Comparison of ENCODE assay signal across 11 cellular contexts in the genomic region with DNA sequence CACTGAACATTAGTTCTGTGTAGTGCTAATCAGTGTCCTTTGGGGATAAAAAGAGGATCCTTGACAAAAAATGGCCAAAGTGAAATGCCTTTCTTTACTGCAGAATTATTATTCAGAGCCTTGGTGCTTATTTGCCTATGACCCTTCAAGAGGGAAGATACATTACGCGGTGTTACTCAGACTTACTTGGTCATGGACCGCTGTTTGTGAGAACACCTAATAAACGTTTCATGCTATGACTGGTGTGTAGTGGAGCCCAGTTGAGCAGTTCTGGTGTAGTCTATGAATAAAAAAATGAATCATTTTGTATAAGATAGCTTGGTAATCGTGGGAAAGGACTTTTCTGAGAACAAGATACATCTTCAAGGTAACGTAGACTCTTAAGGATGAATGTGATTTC. TPM values are rescaled to one million over a fixed set of nuclear protein-coding genes. Genes with fewer than 3 reads are reported as not detected.
DNase-seq lines count a peak whose midpoint lies in the region; ATAC-seq, FAIRE-seq and TF ChIP-seq lines count a peak whose summit lies in the region.
"Had no signal": no experiment of that assay in that cellular context is flagged by ENCODE, and none has a peak within 500 bp of the region (broad histone marks: within the 10 kb centered on the region; RNA-seq: fewer than 3 reads in every experiment).

No MANE protein-coding gene starts in this region.

- TF ChIP-seq EP300 in K562 (IDR thresholded peaks at IDR 0.05; ENCODE audit: low read length) = no peak

- H3K79me2 ChIP-seq in K562 (ENCODE audit: control insufficient read depth, insufficient read depth, low read length) (peaks cover 92% of the 10 kb centered on the region), smooth muscle cell (ENCODE audit: low read depth) (peaks cover 94% of the 10 kb centered on the region)

- POLR2A ChIA-PET in K562 (lab: Yijun Ruan, JAX) = interaction anchor here (0.6 to 14.0 kb wide), 4 partner anchors 5 to 47 kb away, joined by 3 to 212 read pairs (median 108); a partner anchor contains a TSS

- no peak for FAIRE-seq in K562 (lab: Jason Lieb, UNC)
- FAIRE-seq: TTC549 had no signal

- no peak for TF ChIP-seq RAD21 in K562 (CRISPR knock-in tag; conservative IDR thresholded peaks at IDR 0.05 in 1 of 2, IDR thresholded peaks at IDR 0.05 in 1 of 2)

- H3K9me3 ChIP-seq in K562 (replicated peaks; ENCODE audit: control insufficient read depth, insufficient read depth, low read depth, low read length) (no peaks in the 10 kb centered on the region), smooth muscle cell (replicated peaks; ENCODE audit: low read depth) (no peaks in the 10 kb centered on the region)
- H3K9me3 ChIP-seq: gastroesophageal sphincter had no signal

- no peak overlapping the region for H3K4me3 ChIP-seq in K562
- no peak overlapping the region for H3K4me3 ChIP-seq in smooth muscle cell
- H3K4me3 ChIP-seq: gastroesophageal sphincter had no signal

- TF ChIP-seq POLR2A in K562 (conservative IDR thresholded peaks at IDR 0.05) = no peak

- H2AFZ ChIP-seq in K562 (ENCODE audit: low read depth, low read length) = no peak overlapping the region
- H2AFZ ChIP-seq in smooth muscle cell (ENCODE audit: low read depth) = no peak overlapping the region

- H3K4me1 ChIP-seq in K562 (replicated peaks in 1 of 2; ENCODE audit: control insufficient read depth in 2 of 2, insufficient read depth in 2 of 2, low read length in 2 of 2) = peaks cover 0 to 38% of the 10 kb centered on the region in 2 experiments; a peak in 4 of 5 replicates
- peaks cover 6% of the 10 kb centered on the region for H3K4me1 ChIP-seq in smooth muscle cell (ENCODE audit: low read depth)

- H3K9ac ChIP-seq in K562 (ENCODE audit: insufficient read depth in 1 of 2, low read depth in 2 of 2, low read length in 2 of 2) = no peak overlapping the region
- H3K9ac ChIP-seq in smooth muscle cell (ENCODE audit: low read depth) = no peak overlapping the region

- CTCF ChIA-PET in K562 (lab: Yijun Ruan, JAX; ENCODE audit: low intra/inter-chr PET ratio) = no interaction called here

- BruUV-seq in K562 (replicated peaks; lab: Mats Ljungman, UMichigan) = no TSS peak

- H3K9me1 ChIP-seq in K562 (ENCODE audit: control insufficient read depth, insufficient read depth, low read length) = no peaks in the 10 kb centered on the region

- WGBS in K562 (ENCODE audit: insufficient coverage, low coverage, missing lambda C conversion rate) = 78% methylated on average over 6 of the region's 6 CpGs
- 96% methylated on average over 6 of the region's 6 CpGs for WGBS in smooth muscle cell (ENCODE audit: low lambda C conversion rate)

- no peaks in the 10 kb centered on the region for H3F3A ChIP-seq in smooth muscle cell (ENCODE audit: low read depth)

- peaks cover 12% of the 10 kb centered on the region; the same call in 2 of the 3 replicates for H3K36me3 ChIP-seq in K562 (ENCODE audit: control insufficient read depth, insufficient read depth, low read length)
- H3K36me3 ChIP-seq in smooth muscle cell (ENCODE audit: low read depth) = no peaks in the 10 kb centered on the region
- H3K36me3 ChIP-seq: gastroesophageal sphincter had no signal

- H3K4me2 ChIP-seq in K562 (ENCODE audit: insufficient read depth, low read length) = no peak overlapping the region
- no peak overlapping the region for H3K4me2 ChIP-seq in smooth muscle cell

- H4K20me1 ChIP-seq in K562 (replicated peaks; ENCODE audit: control insufficient read depth, insufficient read depth, low read length) (no peaks in the 10 kb centered on the region), smooth muscle cell (ENCODE audit: low read depth) (peaks cover 75% of the 10 kb centered on the region)

- in situ Hi-C loops in GM13976 (cut with MboI; ENCODE audit: low sequenced_read_pairs, unreplicated experiment) = no loop called here
- in situ Hi-C loops in K562 (cut with MboI) = no loop called here
- in situ Hi-C loops in ACHN (cut with HindIII; ENCODE audit: low pct_ligation_motif_present, low pct_unique_long_range_greater_than_20kb, low sequenced_read_pairs) = no loop called here

- no peaks in the 10 kb centered on the region for H3K27me3 ChIP-seq in K562 (ENCODE audit: control insufficient read depth in 2 of 2, insufficient read depth in 2 of 2, low read length in 2 of 2)
- H3K27me3 ChIP-seq in smooth muscle cell (ENCODE audit: low read depth) = no peaks in the 10 kb centered on the region
- H3K27me3 ChIP-seq: gastroesophageal sphincter had no signal

- ATAC-seq in GM19455 (IDR thresholded peaks at IDR 0.05; ENCODE audit: unreplicated experiment) (peak; percentile 44), HG03097 (IDR thresholded peaks at IDR 0.05; ENCODE audit: low FRiP score, unreplicated experiment) (peak; percentile 52), K562 (no peak)
- ATAC-seq: gastroesophageal sphincter had no signal

- TF ChIP-seq CTCF in GM13976 (IDR thresholded peaks at IDR 0.05; ENCODE audit: borderline replicate concordance, control extremely low read depth, extremely low read depth, insufficient read depth, missing control alignments) (no peak), K562 (IDR thresholded peaks at IDR 0.05 in 2 of 3, conservative IDR thresholded peaks at IDR 0.05 in 1 of 3; ENCODE audit: insufficient read depth in 2 of 3, low read depth in 1 of 3, low read length in 3 of 3) (no peak), smooth muscle cell (IDR thresholded peaks at IDR 0.05; ENCODE audit: borderline replicate concordance, insufficient read depth, poor library complexity, severe bottlenecking) (no peak)

- DNase-seq in GM13976 (ENCODE audit: low spot score) (peak; percentile 59), K562 (ENCODE audit: extremely low read depth in 1 of 4, low spot score in 3 of 4) (no peak), smooth muscle cell (lab: John Stamatoyannopoulos, UW; ENCODE audit: unreplicated experiment) (no peak), HK-2 (ENCODE audit: unreplicated experiment) (no peak), ACHN (no peak), A172 (ENCODE audit: low spot score) (no peak)
- DNase-seq: NCI-H524 treated with DMSO at 0.1 percent for 48 hours had no signal

- intact Hi-C loops in K562 (cut with micrococcal nuclease) = no loop called here

- H3K27ac ChIP-seq in K562 (ENCODE audit: extremely low read depth, low read depth, low read length) (peak overlapping the region; percentile 45; the same call in 1 of the 3 replicates), smooth muscle cell (ENCODE audit: low read depth) (no peak overlapping the region)
- H3K27ac ChIP-seq: gastroesophageal sphincter had no signal

RNA-seq across cellular contexts. Expression of a gene that starts 8.3 kb away (rescaled TPM):
- 51.1 and 58.3 TPM in 2 replicates for total RNA-seq in K562 (2011; cell fraction: chromatin; rRNA removed; ENCODE audit: low replicate concordance)
- 43.8 and 43.9 TPM in 2 replicates for total RNA-seq in K562 (2011; cell fraction: nucleolus; rRNA removed)
- total RNA-seq in K562 (2011; cell fraction: nucleoplasm; rRNA removed) = 49.1 and 60.1 TPM in 2 replicates
- 41.1 and 44.2 TPM in 2 replicates for total RNA-seq in K562 (2014; rRNA removed)
- 22.7 and 26.4 TPM in 2 replicates for total RNA-seq in K562 (2014; rRNA removed; fragmentation: Illumina TruSeq; extraction: Trizol)
- total RNA-seq in K562 (2015; rRNA removed; fragmentation: Illumina TruSeq; extraction: Trizol) = 31.2 and 31.4 TPM in 2 replicates
- total RNA-seq in K562 (2021) = 53.9 and 59.8 TPM in 2 replicates
- 47.2 and 65.6 TPM in 2 replicates for polyA plus RNA-seq in K562 (2011; rRNA removed)
- polyA plus RNA-seq in K562 (2011; cell fraction: cytosol; rRNA removed) = 78.9 and 120 TPM in 2 replicates
- 72.3 and 83.1 TPM in 2 replicates for polyA plus RNA-seq in K562 (2011; cell fraction: nucleus; rRNA removed)
- polyA plus RNA-seq in K562 (2012) = 52.9 and 79.3 TPM in 2 replicates
- polyA plus RNA-seq in K562 (2014; fragmentation: Illumina TruSeq; extraction: Trizol) = 56.2 and 65.1 TPM in 2 replicates
- 1 to 10 TPM; 4.8 to 7.2 TPM for polyA plus RNA-seq in K562 (2014; fragmentation: Nextera tagmentation; extraction: Ambion mirVana)
- 51.3 and 57.7 TPM in 2 replicates for polyA plus RNA-seq in K562 (2014; rRNA removed)
- polyA minus RNA-seq in K562 (2011; rRNA and poly(A)+ RNA removed) = 45.7 and 65.0 TPM in 2 replicates
- 38.9 and 49.7 TPM in 2 replicates for polyA minus RNA-seq in K562 (2011; cell fraction: cytosol; rRNA and poly(A)+ RNA removed)
- 34.9 and 50.8 TPM in 2 replicates for polyA minus RNA-seq in K562 (2011; cell fraction: nucleus; rRNA and poly(A)+ RNA removed)
- 18.1 and 18.4 TPM in 2 replicates for total RNA-seq in smooth muscle cell
- polyA plus RNA-seq in smooth muscle cell = 28.6 and 35.3 TPM in 2 replicates
- 27.3 and 28.2 TPM in 2 replicates for total RNA-seq in A172 (2014; rRNA removed; shearing (Covaris generic))

RNA-seq across cellular contexts. Expression of a gene that starts 34.3 kb away (rescaled TPM):
- total RNA-seq in K562 (2011; cell fraction: chromatin; rRNA removed; ENCODE audit: low replicate concordance) = 0.76 and 1.4 TPM in 2 replicates
- total RNA-seq in K562 (2011; cell fraction: nucleolus; rRNA removed) = 0.66 and 0.67 TPM in 2 replicates
- 0.73 and 0.76 TPM in 2 replicates for total RNA-seq in K562 (2011; cell fraction: nucleoplasm; rRNA removed)
- total RNA-seq in K562 (2014; rRNA removed) (0.59 and 0.82 TPM in 2 replicates), K562 (2014; rRNA removed; fragmentation: Illumina TruSeq; extraction: Trizol) (0.69 and 0.77 TPM in 2 replicates), K562 (2015; rRNA removed; fragmentation: Illumina TruSeq; extraction: Trizol) (0.38 and 0.47 TPM in 2 replicates), K562 (2021) (1.2 and 1.3 TPM in 2 replicates), smooth muscle cell (2.2 and 2.6 TPM in 2 replicates)
- polyA plus RNA-seq in K562 (2011; rRNA removed) (0.78 and 1.2 TPM in 2 replicates), K562 (2014; fragmentation: Illumina TruSeq; extraction: Trizol) (0.71 and 0.75 TPM in 2 replicates), K562 (2014; fragmentation: Nextera tagmentation; extraction: Ambion mirVana) (under 1 TPM; 0.06 to 0.15 TPM), K562 (2014; rRNA removed) (0.43 and 0.45 TPM in 2 replicates), smooth muscle cell (0.33 and 2.0 TPM in 2 replicates)
- polyA plus RNA-seq in K562 (2011; cell fraction: cytosol; rRNA removed) = 0.97 and 1.3 TPM in 2 replicates
- 1.9 and 2.7 TPM in 2 replicates for polyA plus RNA-seq in K562 (2011; cell fraction: nucleus; rRNA removed)
- 0.66 and 1.9 TPM in 2 replicates for polyA plus RNA-seq in K562 (2012)
- 1.2 and 1.3 TPM in 2 replicates for polyA minus RNA-seq in K562 (2011; rRNA and poly(A)+ RNA removed)
- 0.73 and 1.1 TPM in 2 replicates for polyA minus RNA-seq in K562 (2011; cell fraction: cytosol; rRNA and poly(A)+ RNA removed)
- polyA minus RNA-seq in K562 (2011; cell fraction: nucleus; rRNA and poly(A)+ RNA removed) = 0.40 and 0.56 TPM in 2 replicates
- 3.1 and 3.6 TPM in 2 replicates for total RNA-seq in A172 (2014; rRNA removed; shearing (Covaris generic))
